24 cellular contexts compared by ENCODE assay signal in genomic region chr9:134970719-134971118, GRCh38. TPM values are rescaled to one million over a fixed set of nuclear protein-coding genes. Genes with fewer than 3 reads are reported as not detected.
DNase-seq lines count a peak whose midpoint lies in the region; ATAC-seq and TF ChIP-seq lines count a peak whose summit lies in the region.
"Had no signal": no experiment of that assay in that cellular context is flagged by ENCODE, and none has a peak within 500 bp of the region (broad histone marks: within the 10 kb centered on the region; RNA-seq: fewer than 3 reads in every experiment).

No MANE protein-coding gene starts in this region.

- no peak overlapping the region for H3K27ac Mint-ChIP-seq in type B pancreatic cell

- no peak for ATAC-seq in lower lobe of right lung

- H2AFZ ChIP-seq in OCI-LY7 (ENCODE audit: low read length), result no peak overlapping the region
- H2AFZ ChIP-seq: PC-9 had no signal

- H3K27me3 ChIP-seq in lower lobe of right lung (ENCODE audit: low read depth), result peaks cover 43% of the 10 kb centered on the region

- BruUV-seq in OCI-LY7 (replicated peaks; lab: Mats Ljungman, UMichigan), result no TSS peak

- peaks cover 11% of the 10 kb centered on the region for H3K4me1 Mint-ChIP-seq in type B pancreatic cell (ENCODE audit: unreplicated experiment)

- H3K9me3 ChIP-seq in lower lobe of right lung, result no peaks in the 10 kb centered on the region
- H3K9me3 ChIP-seq in OCI-LY7 (ENCODE audit: low read length), result no peaks in the 10 kb centered on the region

- TF ChIP-seq CTCF in lower lobe of right lung (IDR thresholded peaks at IDR 0.05) (no peak), type B pancreatic cell (conservative IDR thresholded peaks at IDR 0.05) (no peak), OCI-LY7 (conservative IDR thresholded peaks at IDR 0.05; ENCODE audit: low read length) (no peak)

- DNase-seq in activated effector memory CD4-positive, alpha-beta T cell treated with anti-CD3 and anti-CD28 coated beads, Interleukin-2, amount 50 U/mL, for 16 hours, result peak; percentile 31
- DNase-seq in activated effector memory CD4-positive, alpha-beta T cell treated with Interleukin-2 at 50 U/mL for 16 hours, result no peak
- peak; percentile 42 for DNase-seq in RPMI8226
- peak; percentile 14 for DNase-seq in lower lobe of right lung
- DNase-seq in type B pancreatic cell (ENCODE audit: extremely low spot score, unreplicated experiment), result peak; percentile 39
- no peak for DNase-seq in stimulated activated CD4-positive, alpha-beta T cell treated with anti-CD3 and anti-CD28 coated beads, Interleukin-1b, Interleukin-23, amount 100 ng/mL, for 48 hours
- no peak for DNase-seq in OCI-LY7 (ENCODE audit: low spot score)
- DNase-seq: Calu3; DMS79 treated with DMSO at 0.1 percent for 48 hours; GF-D8; HCEC 1CT; NCI-H1048; NCI-H1417; NCI-H1694; NCI-H2029 treated with DMSO at 0.1 percent for 48 hours; NCI-H446 treated with DMSO at 0.1 percent for 48 hours; NCI-H526 treated with DMSO at 0.1 percent for 48 hours; NK-92 treated with Interleukin-12 subunit alpha and Interleukin-12 subunit beta, amount 100 ng/mL, for 24 hours; PC-9; SHP77 treated with DMSO at 0.1 percent for 48 hours had no signal

- H3K9me2 ChIP-seq in OCI-LY7 (ENCODE audit: insufficient read depth, low read length), result no peaks in the 10 kb centered on the region

- no peak overlapping the region for H3K4me2 ChIP-seq in OCI-LY7 (ENCODE audit: low read length)
- H3K4me2 ChIP-seq: PC-9 had no signal

- H3K9me3 Mint-ChIP-seq in type B pancreatic cell, result no peaks in the 10 kb centered on the region

- POLR2A ChIA-PET in OCI-LY7 (lab: Charles Lee), result no interaction called here

- H3K36me3 ChIP-seq in lower lobe of right lung, result no peaks in the 10 kb centered on the region
- no peaks in the 10 kb centered on the region for H3K36me3 ChIP-seq in OCI-LY7 (ENCODE audit: insufficient read depth, low read length)

- peaks cover 54% of the 10 kb centered on the region for H3K27me3 Mint-ChIP-seq in type B pancreatic cell

- H3K27ac ChIP-seq in lower lobe of right lung (no peak overlapping the region), OCI-LY7 (ENCODE audit: low read depth, low read length, poor library complexity, severe bottlenecking) (no peak overlapping the region)
- H3K27ac ChIP-seq: PC-9 had no signal

- no peak overlapping the region for H3K4me3 ChIP-seq in lower lobe of right lung
- H3K4me3 ChIP-seq in OCI-LY7 (ENCODE audit: low read depth, low read length, poor library complexity, severe bottlenecking), result no peak overlapping the region
- H3K4me3 ChIP-seq: PC-9 had no signal

- H3K4me1 ChIP-seq in lower lobe of right lung (no peaks in the 10 kb centered on the region), OCI-LY7 (ENCODE audit: insufficient read depth, low read length, poor library complexity, severe bottlenecking) (peaks cover 12% of the 10 kb centered on the region)

- H3K36me3 Mint-ChIP-seq in type B pancreatic cell, result no peaks in the 10 kb centered on the region

- no peak overlapping the region for H3K4me3 Mint-ChIP-seq in type B pancreatic cell

- intact Hi-C loops in lower lobe of right lung (cut with DNase I) (no loop called here), OCI-LY7 (cut with micrococcal nuclease; ENCODE audit: unreplicated experiment) (no loop called here)

- CTCF ChIA-PET in OCI-LY7 (lab: Charles Lee; ENCODE audit: unreplicated experiment), result no interaction called here

- no peaks in the 10 kb centered on the region for H3K79me2 ChIP-seq in OCI-LY7 (ENCODE audit: insufficient read depth, low read depth, low read length)

- H4K20me1 ChIP-seq in OCI-LY7 (ENCODE audit: insufficient read depth, low read length), result no peaks in the 10 kb centered on the region

RNA-seq across cellular contexts. Expression of gene FCN1, which starts 53.0 kb away (rescaled TPM):
- 84.4 TPM for total RNA-seq in lower lobe of right lung
- not detected in 2 replicates for total RNA-seq in type B pancreatic cell (ENCODE audit: low replicate concordance)
- total RNA-seq in OCI-LY7 (2014; rRNA removed; shearing (Covaris generic)), result 0.19 TPM in 1 of 2 replicates, not detected in the other
- total RNA-seq in OCI-LY7 (2022), result 0.30 and 0.42 TPM in 2 replicates
- total RNA-seq: A172, Calu3, H1, HT-29, PC-9, RPMI7951 had no signal

Comparison
In these comparisons a context has a peak if more than half of its experiments do, and no peak if none do; other contexts are left out.
1. DNase-seq: peak in activated effector memory CD4-positive, alpha-beta T cell treated with anti-CD3 and anti-CD28 coated beads, Interleukin-2, amount 50 U/mL, for 16 hours (single experiment), RPMI8226 (single experiment), lower lobe of right lung (single experiment) and type B pancreatic cell (single experiment); none in activated effector memory CD4-positive, alpha-beta T cell treated with Interleukin-2 at 50 U/mL for 16 hours (single experiment), stimulated activated CD4-positive, alpha-beta T cell treated with anti-CD3 and anti-CD28 coated beads, Interleukin-1b, Interleukin-23, amount 100 ng/mL, for 48 hours (single experiment) and OCI-LY7 (single experiment).
2. RNA of gene FCN1, which starts 53.0 kb away (total RNA-seq): 84.4 TPM in lower lobe of right lung (single experiment); 0.19 to 0.42 TPM in OCI-LY7 and not detected in type B pancreatic cell; every median in the first group is over 10 times any median in the second.